18 cellular contexts compared by ENCODE assay signal in the genomic region with DNA sequence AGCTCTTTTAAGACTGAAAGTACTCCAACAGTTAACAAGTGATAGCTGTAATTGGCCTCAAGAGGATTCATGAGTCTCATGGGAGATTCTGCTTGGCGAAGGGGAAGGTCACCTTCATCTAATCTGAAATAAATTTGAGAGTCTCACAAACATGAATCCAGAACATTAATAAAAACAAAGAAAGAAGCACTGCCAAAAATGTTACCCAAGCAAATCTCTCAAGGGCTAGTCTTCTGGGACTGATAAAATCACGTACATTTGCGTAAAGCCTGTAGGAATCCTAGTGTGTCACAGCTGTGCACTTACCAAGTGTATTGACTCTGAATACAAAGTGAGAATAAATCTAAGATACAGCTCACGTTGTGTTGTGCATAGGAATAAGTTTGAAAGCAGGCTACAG. TPM values are rescaled to one million over a fixed set of nuclear protein-coding genes. Genes with fewer than 3 reads are reported as not detected.
A peak's percentile ranks its signal among the peaks of the same experiment; 100 is the strongest.
DNase-seq lines count a peak whose midpoint lies in the region; TF ChIP-seq lines count a peak whose summit lies in the region.
"Had no signal": no experiment of that assay in that cellular context is flagged by ENCODE, and none has a peak within 500 bp of the region (broad histone marks: within the 10 kb centered on the region; RNA-seq: fewer than 3 reads in every experiment).

No MANE protein-coding gene starts in this region.

- TF ChIP-seq CTCF in A673 (conservative IDR thresholded peaks at IDR 0.05; ENCODE audit: low read depth, low read length), result no peak
- TF ChIP-seq CTCF in cardiac fibroblast (IDR thresholded peaks at IDR 0.05; ENCODE audit: low read depth, low read length), result no peak

- H3K4me1 ChIP-seq in A673 (ENCODE audit: insufficient read depth, low read length, poor library complexity, severe bottlenecking), result peaks cover 12% of the 10 kb centered on the region

- H3K27me3 ChIP-seq in A673 (replicated peaks; ENCODE audit: insufficient read depth, low read depth, low read length, poor library complexity), result no peaks in the 10 kb centered on the region

- BruUV-seq in A673 (replicated peaks; lab: Mats Ljungman, UMichigan), result no TSS peak

- H3K27ac ChIP-seq in A673 (ENCODE audit: low read depth, low read length, poor library complexity, severe bottlenecking), result peak overlapping the region; percentile 1
- H3K27ac ChIP-seq: 22Rv1 had no signal

- no peak overlapping the region for H3K4me3 ChIP-seq in A673 (ENCODE audit: low read depth, low read length, poor library complexity, severe bottlenecking)
- no peak overlapping the region for H3K4me3 ChIP-seq in cardiac fibroblast (replicated peaks in 1 of 2; ENCODE audit: low read depth in 2 of 2, low read length in 2 of 2)

- no peaks in the 10 kb centered on the region for H3K36me3 ChIP-seq in A673 (ENCODE audit: insufficient read depth, low read length, poor library complexity, severe bottlenecking)

- CTCF ChIA-PET in A673 (lab: Charles Lee), result no interaction called here

- intact Hi-C loops in A673 (cut with micrococcal nuclease; ENCODE audit: unreplicated experiment), result no loop called here

- DNase-seq in DMS 273 (lab: John Stamatoyannopoulos, UW; ENCODE audit: unreplicated experiment) (peak; percentile 26), DMS 273 treated with DMSO at 0.1 percent for 48 hours (lab: John Stamatoyannopoulos, UW) (no peak), A673 (ENCODE audit: low spot score) (peak; percentile 61), NCI-H2171 (lab: John Stamatoyannopoulos, UW) (peak; percentile 31), cardiac fibroblast (ENCODE audit: low read depth in 2 of 2) (peak; percentile 29 to 74), EL (no peak), iPS-NIHi11 (ENCODE audit: low spot score) (no peak), iPS-NIHi7 (ENCODE audit: extremely low spot score) (no peak)
- DNase-seq: Caco-2; CD4-positive, CD25-positive, alpha-beta regulatory T cell; KG1; MV-4-11; NCI-H1694; NCI-H2081 treated with DMSO at 0.1 percent for 48 hours; NCI-H446; SHP77; T-helper 1 cell had no signal

- no peaks in the 10 kb centered on the region for H3K9me3 ChIP-seq in A673 (ENCODE audit: low read depth, low read length, poor library complexity, severe bottlenecking)
- H3K9me3 ChIP-seq: Caco-2 had no signal

- POLR2A ChIA-PET in A673 (lab: Charles Lee; ENCODE audit: low non-redundant PET), result no interaction called here

RNA-seq across cellular contexts. Expression of a gene that starts 21.2 kb away (rescaled TPM):
- 89.3 and 91.6 TPM in 2 replicates for total RNA-seq in A673 (2021)

Comparison
In these comparisons a context has a peak if more than half of its experiments do, and no peak if none do; other contexts are left out.
1. DNase-seq: peak in DMS 273 (single experiment), A673 (single experiment), NCI-H2171 (single experiment) and cardiac fibroblast (2 of 2); none in DMS 273 treated with DMSO at 0.1 percent for 48 hours (single experiment), EL (single experiment), iPS-NIHi11 (single experiment) and iPS-NIHi7 (single experiment).